7 cellular contexts compared by ENCODE assay signal in the genomic region with DNA sequence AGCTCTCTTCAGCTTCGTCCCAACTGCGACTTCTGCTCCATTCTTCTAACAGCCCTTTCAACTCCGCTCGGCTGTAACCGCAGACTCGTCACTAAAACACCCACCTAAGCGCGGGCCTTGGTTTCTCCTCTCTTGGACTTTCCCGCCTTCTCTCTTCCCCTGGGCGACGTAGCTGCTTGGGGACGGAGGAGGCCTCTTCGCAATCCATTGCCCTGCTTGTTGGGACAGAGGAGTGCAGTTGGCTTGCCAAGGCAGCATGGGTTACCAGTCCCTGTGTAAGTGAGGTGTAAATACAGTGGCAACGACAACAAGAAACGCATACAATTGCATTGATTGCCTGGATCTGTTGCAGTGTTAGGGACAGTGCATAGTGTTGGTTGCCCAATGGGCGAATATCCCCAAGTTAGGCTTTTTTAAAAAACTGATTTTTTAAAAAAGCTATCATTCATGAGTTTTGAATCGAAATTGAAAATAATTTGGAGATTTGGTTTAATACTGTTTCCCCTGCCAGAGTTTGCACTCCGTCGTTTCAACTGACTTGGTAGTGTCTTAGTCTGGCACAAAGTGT. TPM values are rescaled to one million over a fixed set of nuclear protein-coding genes. Genes with fewer than 3 reads are reported as not detected.
DNase-seq lines count a peak whose midpoint lies in the region; ATAC-seq, FAIRE-seq and TF ChIP-seq lines count a peak whose summit lies in the region.

No MANE protein-coding gene starts in this region.

- H2BK5ac ChIP-seq in mesendoderm (ENCODE audit: low read length) = no peak overlapping the region

- peaks cover 1% of the 10 kb centered on the region for H3K4me1 ChIP-seq in mesendoderm (ENCODE audit: control insufficient read depth, low read depth, low read length)

- peaks cover 34% of the 10 kb centered on the region for H3K4me1 Mint-ChIP-seq in T-helper 1 cell treated with Interleukin-12 subunit alpha and Interleukin-12 subunit beta and Interleukin-4 antibody, amounts not matched to agents 30 μg/mL and 1 μg/mL, for 36 hours (ENCODE audit: low read depth)
- H3K4me1 Mint-ChIP-seq in stimulated activated memory B cell treated with anti-CD40 and anti-IgM and Interleukin-4, amounts not matched to agents 10 μg/mL and 1 μg/mL and 100 μg/mL, for 72 hours = peaks cover 38% of the 10 kb centered on the region

- H3K27me3 Mint-ChIP-seq in T-helper 1 cell treated with Interleukin-12 subunit alpha and Interleukin-12 subunit beta and Interleukin-4 antibody, amounts not matched to agents 30 μg/mL and 1 μg/mL, for 36 hours (ENCODE audit: low read depth) = no peaks in the 10 kb centered on the region
- H3K27me3 Mint-ChIP-seq in stimulated activated memory B cell treated with anti-CD40 and anti-IgM and Interleukin-4, amounts not matched to agents 10 μg/mL and 1 μg/mL and 100 μg/mL, for 72 hours = no peaks in the 10 kb centered on the region

- no peak for DNase-seq in bronchial epithelial cell (ENCODE audit: low read depth)
- no peak for DNase-seq in mesendoderm
- no peak for DNase-seq in COLO829 (ENCODE audit: low spot score)

- H3K27ac Mint-ChIP-seq in T-helper 1 cell treated with Interleukin-12 subunit alpha and Interleukin-12 subunit beta and Interleukin-4 antibody, amounts not matched to agents 30 μg/mL and 1 μg/mL, for 36 hours = peak overlapping the region; percentile 96
- H3K27ac Mint-ChIP-seq in stimulated activated memory B cell treated with anti-CD40 and anti-IgM and Interleukin-4, amounts not matched to agents 10 μg/mL and 1 μg/mL and 100 μg/mL, for 72 hours = peak overlapping the region; percentile 96

- H3K18ac ChIP-seq in mesendoderm (ENCODE audit: low read length) = no peak overlapping the region

- no peak overlapping the region for H2BK120ac ChIP-seq in mesendoderm (ENCODE audit: low read depth, low read length)

- H3K36me3 Mint-ChIP-seq in T-helper 1 cell treated with Interleukin-12 subunit alpha and Interleukin-12 subunit beta and Interleukin-4 antibody, amounts not matched to agents 30 μg/mL and 1 μg/mL, for 36 hours (ENCODE audit: low read depth) = peaks cover 31% of the 10 kb centered on the region
- peaks cover 13% of the 10 kb centered on the region for H3K36me3 Mint-ChIP-seq in stimulated activated memory B cell treated with anti-CD40 and anti-IgM and Interleukin-4, amounts not matched to agents 10 μg/mL and 1 μg/mL and 100 μg/mL, for 72 hours

- peak overlapping the region; percentile 12 for H3K4me2 ChIP-seq in mesendoderm (ENCODE audit: low read length)

- H3K4me3 ChIP-seq in bronchial epithelial cell (ENCODE audit: low read depth, low read length) (peak overlapping the region; percentile 85), mesendoderm (ENCODE audit: low read length) (peak overlapping the region; percentile 19)

- H3K56ac ChIP-seq in mesendoderm (ENCODE audit: low read length) = peak overlapping the region; percentile 72

- ATAC-seq in GM19351 (IDR thresholded peaks at IDR 0.05; ENCODE audit: unreplicated experiment) = peak; percentile 55
- peak; percentile 35 for ATAC-seq in HG03196 (IDR thresholded peaks at IDR 0.05; ENCODE audit: unreplicated experiment)
- peak; percentile 79 for ATAC-seq in stimulated activated memory B cell treated with anti-CD40 and anti-IgM and Interleukin-4, amounts not matched to agents 10 μg/mL and 1 μg/mL and 100 μg/mL, for 72 hours

- peak overlapping the region; percentile 14 for H3K27ac ChIP-seq in mesendoderm (ENCODE audit: low read depth, low read length)

- H3K79me2 ChIP-seq in mesendoderm (ENCODE audit: control insufficient read depth, insufficient read depth, low read length) = peaks cover 9% of the 10 kb centered on the region

- no peak overlapping the region for H4K8ac ChIP-seq in mesendoderm (ENCODE audit: low read depth, low read length)

- no peak overlapping the region for H3K23ac ChIP-seq in mesendoderm (ENCODE audit: low read length)

- H3K36me3 ChIP-seq in bronchial epithelial cell (ENCODE audit: control insufficient read depth, insufficient read depth, low read length) (peaks cover 2% of the 10 kb centered on the region), mesendoderm (ENCODE audit: control insufficient read depth, insufficient read depth, low read length) (peaks cover under 1% of the 10 kb centered on the region)

- no peak for TF ChIP-seq CTCF in bronchial epithelial cell (IDR thresholded peaks at IDR 0.05; ENCODE audit: insufficient read depth, low read length, severe bottlenecking)

- WGBS in mesendoderm (ENCODE audit: extremely low coverage, insufficient coverage, low lambda C conversion rate) = 100% methylated on average over 1 of the region's 19 CpGs

- FAIRE-seq in bronchial epithelial cell (lab: Jason Lieb, UNC) = no peak

- no peak overlapping the region for H2AK5ac ChIP-seq in mesendoderm (ENCODE audit: low read length)

- H4K5ac ChIP-seq in mesendoderm (ENCODE audit: low read length) = no peak overlapping the region

- no peak overlapping the region for H3K4ac ChIP-seq in mesendoderm (ENCODE audit: low read depth, low read length)

- peaks cover 5% of the 10 kb centered on the region for H3K79me1 ChIP-seq in mesendoderm (ENCODE audit: low read length)

- H3K27me3 ChIP-seq in bronchial epithelial cell (ENCODE audit: control insufficient read depth, insufficient read depth, low read length) = no peaks in the 10 kb centered on the region
- H3K27me3 ChIP-seq in mesendoderm (ENCODE audit: insufficient read depth, low read length, poor library complexity) = no peaks in the 10 kb centered on the region

- peak overlapping the region; percentile 69 for H3K9ac ChIP-seq in mesendoderm (ENCODE audit: low read length)

- peaks cover 3% of the 10 kb centered on the region for H3K9me3 Mint-ChIP-seq in T-helper 1 cell treated with Interleukin-12 subunit alpha and Interleukin-12 subunit beta and Interleukin-4 antibody, amounts not matched to agents 30 μg/mL and 1 μg/mL, for 36 hours
- H3K9me3 Mint-ChIP-seq in stimulated activated memory B cell treated with anti-CD40 and anti-IgM and Interleukin-4, amounts not matched to agents 10 μg/mL and 1 μg/mL and 100 μg/mL, for 72 hours = no peaks in the 10 kb centered on the region

- H2BK15ac ChIP-seq in mesendoderm (replicated peaks; ENCODE audit: low read depth) = no peak overlapping the region

- H3K4me3 Mint-ChIP-seq in T-helper 1 cell treated with Interleukin-12 subunit alpha and Interleukin-12 subunit beta and Interleukin-4 antibody, amounts not matched to agents 30 μg/mL and 1 μg/mL, for 36 hours = peak overlapping the region; percentile 90
- H3K4me3 Mint-ChIP-seq in stimulated activated memory B cell treated with anti-CD40 and anti-IgM and Interleukin-4, amounts not matched to agents 10 μg/mL and 1 μg/mL and 100 μg/mL, for 72 hours = peak overlapping the region; percentile 89

RNA-seq across cellular contexts. Expression of gene DARS1, which starts 0.5 kb away (rescaled TPM):
- total RNA-seq in bronchial epithelial cell = 106 and 111 TPM in 2 replicates
- 136 TPM for polyA plus RNA-seq in mesendoderm (2013, experiment 1 of 2)
- 135 TPM for polyA plus RNA-seq in mesendoderm (2013, experiment 2 of 2)
